Comparison of ENCODE assay signal across 9 cellular contexts in the genomic region with DNA sequence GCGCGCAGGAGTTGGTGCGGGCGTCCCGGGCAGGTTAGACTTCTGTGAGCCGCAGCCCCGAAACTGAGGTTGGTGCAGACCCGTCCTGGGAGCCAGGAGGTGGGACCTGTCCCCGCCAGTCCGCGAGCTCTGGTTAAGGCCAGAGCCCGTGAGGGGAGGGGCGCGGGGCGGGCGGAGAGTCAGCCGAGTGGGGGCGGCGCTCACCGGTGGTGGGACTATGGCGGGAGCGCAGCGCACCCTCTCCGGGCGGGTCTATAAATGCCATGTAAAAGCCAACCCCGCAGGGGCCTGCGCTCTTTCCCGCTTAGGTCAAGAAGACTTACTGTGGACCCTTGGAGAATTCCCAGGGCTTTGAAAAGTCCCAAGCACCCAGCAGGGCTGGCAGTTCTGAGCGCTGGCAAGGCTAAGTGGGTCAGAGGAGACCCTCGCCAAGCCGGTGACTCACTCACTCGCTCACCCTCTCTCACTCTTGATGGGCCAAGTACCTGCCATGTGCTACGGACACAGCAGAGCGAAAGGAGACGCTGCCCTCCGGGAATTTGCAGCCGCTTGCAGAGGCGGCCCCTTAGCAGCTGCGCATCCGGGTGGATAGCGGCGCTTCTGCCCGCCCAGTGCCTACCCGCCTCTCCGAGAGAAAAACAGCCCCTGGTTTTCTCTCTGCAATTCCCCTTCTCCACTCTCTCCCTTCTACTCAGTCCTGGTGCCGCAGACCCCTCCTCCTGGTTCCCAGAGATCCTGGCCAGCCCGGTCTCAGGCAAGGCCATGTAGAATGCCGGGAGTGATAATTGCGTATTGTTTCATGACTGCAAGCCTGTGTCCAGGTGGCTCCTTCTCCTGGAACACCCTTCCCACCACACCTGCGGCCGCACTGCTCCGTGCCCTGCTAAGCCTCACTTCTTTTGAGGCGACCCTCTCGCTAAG. TPM values are rescaled to one million over a fixed set of nuclear protein-coding genes. Genes with fewer than 3 reads are reported as not detected.
A peak's percentile ranks its signal among the peaks of the same experiment; 100 is the strongest.
DNase-seq lines count a peak whose midpoint lies in the region; ATAC-seq and TF ChIP-seq lines count a peak whose summit lies in the region.
"Had no signal": no experiment of that assay in that cellular context is flagged by ENCODE, and none has a peak within 500 bp of the region (broad histone marks: within the 10 kb centered on the region; RNA-seq: fewer than 3 reads in every experiment).

TSS of gene ALDH1L1 (minus strand) at position 110 of the 921 bp plus-strand sequence. CDS start 19,607 bp downstream, outside the sequence.

- H3K9me3 ChIP-seq in HEK293 (ENCODE audit: control insufficient read depth, insufficient read depth, low read depth, low read length) (no peaks in the 10 kb centered on the region), WERI-Rb-1 (ENCODE audit: severe bottlenecking) (no peaks in the 10 kb centered on the region)

- DNase-seq in WERI-Rb-1: peak; percentile 80
- DNase-seq in left cardiac atrium: peak; percentile 84
- peak; percentile 65 for DNase-seq in pons (ENCODE audit: low spot score)
- no peak for DNase-seq in SKM-1 treated with dmso at 0.1 percent for 144 hours (lab: John Stamatoyannopoulos, UW; ENCODE audit: unreplicated experiment)
- no peak for DNase-seq in 8988T

- POLR2A ChIA-PET in HEK293 (lab: Yijun Ruan, JAX): no interaction called here

- no peak within 1 kb of the TSS; the same call in 1 of the 2 replicates for H3K27ac ChIP-seq in HEK293 (ENCODE audit: extremely low read depth, low read depth, low read length)
- no peak within 1 kb of the TSS; the same call in 1 of the 2 replicates for H3K27ac ChIP-seq in WERI-Rb-1

- H3K36me3 ChIP-seq in HEK293 (ENCODE audit: control insufficient read depth in 2 of 2, insufficient read depth in 1 of 2, low read length in 2 of 2) (no peaks in the 10 kb centered on the region), WERI-Rb-1 (no peaks in the 10 kb centered on the region)

- H3K4me1 ChIP-seq in HEK293 (ENCODE audit: control insufficient read depth, insufficient read depth, low read length): no peaks in the 10 kb centered on the region

- H3K27me3 ChIP-seq in WERI-Rb-1 (ENCODE audit: insufficient read depth, low read depth, severe bottlenecking): no peaks in the 10 kb centered on the region

- ATAC-seq in left cardiac atrium: peak; percentile 91 to 96
- no peak for ATAC-seq in HG02938 (IDR thresholded peaks at IDR 0.05; ENCODE audit: unreplicated experiment)
- no peak for ATAC-seq in GM21423 (IDR thresholded peaks at IDR 0.05; ENCODE audit: unreplicated experiment)

- peak within 1 kb of the TSS; percentile 54 for H3K4me3 ChIP-seq in HEK293 (ENCODE audit: low read depth, low read length)
- H3K4me3 ChIP-seq in WERI-Rb-1 (ENCODE audit: low read depth, low read length): peak within 1 kb of the TSS; percentile 82

- CTCF ChIA-PET in HEK293 (lab: Yijun Ruan, JAX): interaction anchor here (0.6 to 1.4 kb wide), 2 partner anchors 16 to 30 kb away, joined by 3 read pairs; no protein-coding TSS in a partner anchor

- intact Hi-C loops in left cardiac atrium (cut with DNase I): no loop called here

- TF ChIP-seq CTCF in HEK293 (tag by site-specific recombination; IDR thresholded peaks at IDR 0.05) (no peak), WERI-Rb-1 (IDR thresholded peaks at IDR 0.05; ENCODE audit: low read depth, low read length) (no peak)

TF ChIP-seq in HEK293, 187 proteins besides CTCF, POLR2A, EP300 and RAD21 (continues in another document):
- TF ChIP-seq, protein P1, sequence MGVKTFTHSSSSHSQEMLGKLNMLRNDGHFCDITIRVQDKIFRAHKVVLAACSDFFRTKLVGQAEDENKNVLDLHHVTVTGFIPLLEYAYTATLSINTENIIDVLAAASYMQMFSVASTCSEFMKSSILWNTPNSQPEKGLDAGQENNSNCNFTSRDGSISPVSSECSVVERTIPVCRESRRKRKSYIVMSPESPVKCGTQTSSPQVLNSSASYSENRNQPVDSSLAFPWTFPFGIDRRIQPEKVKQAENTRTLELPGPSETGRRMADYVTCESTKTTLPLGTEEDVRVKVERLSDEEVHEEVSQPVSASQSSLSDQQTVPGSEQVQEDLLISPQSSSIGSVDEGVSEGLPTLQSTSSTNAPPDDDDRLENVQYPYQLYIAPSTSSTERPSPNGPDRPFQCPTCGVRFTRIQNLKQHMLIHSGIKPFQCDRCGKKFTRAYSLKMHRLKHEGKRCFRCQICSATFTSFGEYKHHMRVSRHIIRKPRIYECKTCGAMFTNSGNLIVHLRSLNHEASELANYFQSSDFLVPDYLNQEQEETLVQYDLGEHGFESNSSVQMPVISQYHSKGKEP (tag by site-specific recombination; IDR thresholded peaks at IDR 0.05): no peak
- TF ChIP-seq ZNF398 (tag by site-specific recombination; IDR thresholded peaks at IDR 0.05) (peak; percentile 74), KLF8 (tag by site-specific recombination; IDR thresholded peaks at IDR 0.05) (peak; percentile 22; the same call in 1 of the 2 replicates), ZNF335 (tag by site-specific recombination; conservative IDR thresholded peaks at IDR 0.05) (peak; percentile 70), GLIS2 (tag by site-specific recombination; IDR thresholded peaks at IDR 0.05) (peak; percentile 25; the same call in 1 of the 2 replicates), ZNF621 (tag by site-specific recombination; IDR thresholded peaks at IDR 0.05) (no peak), ZBTB48 (tag by site-specific recombination; IDR thresholded peaks at IDR 0.05) (0 out of 2 replicates have a peak, but pooled peaks have one; percentile 33), KLF9 (tag by site-specific recombination; IDR thresholded peaks at IDR 0.05; ENCODE audit: low read depth) (0 out of 2 replicates have a peak, but pooled peaks have one; percentile 28), GLIS1 (tag by site-specific recombination; IDR thresholded peaks at IDR 0.05) (peak; percentile 46), SP2 (tag by site-specific recombination; IDR thresholded peaks at IDR 0.05) (peak; percentile 80), MYNN (tag by site-specific recombination; IDR thresholded peaks at IDR 0.05; ENCODE audit: borderline replicate concordance) (no peak), ZBTB10 (tag by site-specific recombination; IDR thresholded peaks at IDR 0.05) (no peak), PRDM1 (tag by site-specific recombination; IDR thresholded peaks at IDR 0.05) (0 out of 2 replicates have a peak, but pooled peaks have one; percentile 9), SP3 (tag by site-specific recombination; IDR thresholded peaks at IDR 0.05) (peak; percentile 49)
- TF ChIP-seq, protein P2, sequence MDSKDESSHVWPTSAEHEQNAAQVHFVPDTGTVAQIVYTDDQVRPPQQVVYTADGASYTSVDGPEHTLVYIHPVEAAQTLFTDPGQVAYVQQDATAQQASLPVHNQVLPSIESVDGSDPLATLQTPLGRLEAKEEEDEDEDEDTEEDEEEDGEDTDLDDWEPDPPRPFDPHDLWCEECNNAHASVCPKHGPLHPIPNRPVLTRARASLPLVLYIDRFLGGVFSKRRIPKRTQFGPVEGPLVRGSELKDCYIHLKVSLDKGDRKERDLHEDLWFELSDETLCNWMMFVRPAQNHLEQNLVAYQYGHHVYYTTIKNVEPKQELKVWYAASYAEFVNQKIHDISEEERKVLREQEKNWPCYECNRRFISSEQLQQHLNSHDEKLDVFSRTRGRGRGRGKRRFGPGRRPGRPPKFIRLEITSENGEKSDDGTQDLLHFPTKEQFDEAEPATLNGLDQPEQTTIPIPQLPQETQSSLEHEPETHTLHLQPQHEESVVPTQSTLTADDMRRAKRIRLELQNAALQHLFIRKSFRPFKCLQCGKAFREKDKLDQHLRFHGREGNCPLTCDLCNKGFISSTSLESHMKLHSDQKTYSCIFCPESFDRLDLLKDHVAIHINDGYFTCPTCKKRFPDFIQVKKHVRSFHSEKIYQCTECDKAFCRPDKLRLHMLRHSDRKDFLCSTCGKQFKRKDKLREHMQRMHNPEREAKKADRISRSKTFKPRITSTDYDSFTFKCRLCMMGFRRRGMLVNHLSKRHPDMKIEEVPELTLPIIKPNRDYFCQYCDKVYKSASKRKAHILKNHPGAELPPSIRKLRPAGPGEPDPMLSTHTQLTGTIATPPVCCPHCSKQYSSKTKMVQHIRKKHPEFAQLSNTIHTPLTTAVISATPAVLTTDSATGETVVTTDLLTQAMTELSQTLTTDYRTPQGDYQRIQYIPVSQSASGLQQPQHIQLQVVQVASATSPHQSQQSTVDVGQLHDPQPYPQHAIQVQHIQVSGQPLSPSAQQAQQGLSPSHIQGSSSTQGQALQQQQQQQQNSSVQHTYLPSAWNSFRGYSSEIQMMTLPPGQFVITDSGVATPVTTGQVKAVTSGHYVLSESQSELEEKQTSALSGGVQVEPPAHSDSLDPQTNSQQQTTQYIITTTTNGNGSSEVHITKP (tag by site-specific recombination; IDR thresholded peaks at IDR 0.05): 0 out of 2 replicates have a peak, but pooled peaks have one; percentile 27

RNA-seq across cellular contexts. Expression of gene ALDH1L1, which starts in this region (rescaled TPM):
- 10 to 100 TPM; 20.2 to 22.9 TPM for total RNA-seq in left cardiac atrium
- total RNA-seq: mononuclear cell had no signal

Comparison
In these comparisons a context has a peak if more than half of its experiments do, and no peak if none do; other contexts are left out.
1. DNase-seq: peak in WERI-Rb-1 (single experiment), left cardiac atrium (single experiment) and pons (single experiment); none in SKM-1 treated with dmso at 0.1 percent for 144 hours (single experiment) and 8988T (single experiment).
2. ATAC-seq: peak in left cardiac atrium (2 of 2); none in HG02938 (single experiment) and GM21423 (single experiment).